ENCODE assay signal across 14 cellular contexts in genomic region chrX:132955710-132956109, GRCh38. TPM values are rescaled to one million over a fixed set of nuclear protein-coding genes. Genes with fewer than 3 reads are reported as not detected.
DNase-seq lines count a peak whose midpoint lies in the region; ATAC-seq, FAIRE-seq and TF ChIP-seq lines count a peak whose summit lies in the region.
"Had no signal": no experiment of that assay in that cellular context is flagged by ENCODE, and none has a peak within 500 bp of the region (broad histone marks: within the 10 kb centered on the region; RNA-seq: fewer than 3 reads in every experiment).

No MANE protein-coding gene starts in this region.

- no peaks in the 10 kb centered on the region for H3F3A ChIP-seq in smooth muscle cell (ENCODE audit: low read depth)

- intact Hi-C loops in activated naive CD4-positive, alpha-beta T cell treated with anti-CD3 and anti-CD28 coated beads for 36 hours (cut with micrococcal nuclease), result loop anchor here (5.0 to 10.0 kb wide), 4 partner anchors 181 to 1123 kb away; no protein-coding TSS in a partner anchor

- no peak for DNase-seq in activated naive CD4-positive, alpha-beta T cell treated with anti-CD3 and anti-CD28 coated beads for 36 hours
- no peak for DNase-seq in activated naive CD4-positive, alpha-beta T cell treated with anti-CD3 and anti-CD28 coated beads, Interleukin-2, amount 50 U/mL, for 72 hours (ENCODE audit: low spot score in 2 of 2)
- no peak for DNase-seq in activated naive CD8-positive, alpha-beta T cell treated with anti-CD3 and anti-CD28 coated beads for 36 hours
- DNase-seq in immature natural killer cell, result no peak
- DNase-seq in smooth muscle cell (lab: John Stamatoyannopoulos, UW; ENCODE audit: unreplicated experiment), result no peak
- no peak for DNase-seq in NCI-H510A (lab: John Stamatoyannopoulos, UW)
- no peak for DNase-seq in RCC 7860 (ENCODE audit: low spot score)
- DNase-seq: activated CD8-positive, alpha-beta T cell treated with anti-CD3 and anti-CD28 coated beads, Interleukin-2, amount 10 ng/mL, durations not matched to agents 7 days and 5 days; adrenal gland; hippocampal formation; Kasumi-1; NCI-H2081 had no signal

- H3K4me3 Mint-ChIP-seq in activated naive CD4-positive, alpha-beta T cell treated with anti-CD3 and anti-CD28 coated beads for 36 hours, result peak overlapping the region; percentile 32
- peak overlapping the region; percentile 25 for H3K4me3 Mint-ChIP-seq in activated naive CD8-positive, alpha-beta T cell treated with anti-CD3 and anti-CD28 coated beads for 36 hours
- H3K4me3 Mint-ChIP-seq in immature natural killer cell, result peak overlapping the region in 4 of 5 donors; percentile 54 to 71 (median 64)
- H3K4me3 Mint-ChIP-seq: activated CD8-positive, alpha-beta T cell treated with anti-CD3 and anti-CD28 coated beads, Interleukin-2, amount 10 ng/mL, durations not matched to agents 7 days and 5 days had no signal

- H3K4me1 Mint-ChIP-seq in activated naive CD4-positive, alpha-beta T cell treated with anti-CD3 and anti-CD28 coated beads for 36 hours (ENCODE audit: low read depth), result peaks cover 2% of the 10 kb centered on the region
- peaks cover 2% of the 10 kb centered on the region for H3K4me1 Mint-ChIP-seq in activated naive CD8-positive, alpha-beta T cell treated with anti-CD3 and anti-CD28 coated beads for 36 hours
- peaks cover 6 to 13% of the 10 kb centered on the region in 2 donors for H3K4me1 Mint-ChIP-seq in immature natural killer cell

- H3K4me1 ChIP-seq in smooth muscle cell (ENCODE audit: low read depth), result no peaks in the 10 kb centered on the region

- peak overlapping the region; percentile 43 for H2AFZ ChIP-seq in smooth muscle cell (ENCODE audit: low read depth)

- H3K4me2 ChIP-seq in smooth muscle cell, result peak overlapping the region; percentile 87

- WGBS in smooth muscle cell (ENCODE audit: low lambda C conversion rate), result 57% methylated on average over 10 of the region's 10 CpGs

- ATAC-seq in activated naive CD4-positive, alpha-beta T cell treated with anti-CD3 and anti-CD28 coated beads, Interleukin-2, amount 50 U/mL, for 72 hours, result no peak
- no peak for ATAC-seq in HG02885 (IDR thresholded peaks at IDR 0.05; ENCODE audit: poor library complexity, unreplicated experiment)
- ATAC-seq: activated CD8-positive, alpha-beta T cell treated with anti-CD3 and anti-CD28 coated beads, Interleukin-2, amount 10 ng/mL, durations not matched to agents 7 days and 5 days had no signal

- no peaks in the 10 kb centered on the region for H3K79me2 ChIP-seq in smooth muscle cell (ENCODE audit: low read depth)

- H3K27ac ChIP-seq in smooth muscle cell (ENCODE audit: low read depth), result no peak overlapping the region
- H3K27ac ChIP-seq: adrenal gland had no signal

- CTCF ChIA-PET in activated naive CD4-positive, alpha-beta T cell treated with anti-CD3 and anti-CD28 coated beads for 36 hours (lab: Charles Lee), result no interaction called here

- H3K36me3 ChIP-seq in smooth muscle cell (ENCODE audit: low read depth), result no peaks in the 10 kb centered on the region
- H3K36me3 ChIP-seq: adrenal gland had no signal

- no peaks in the 10 kb centered on the region for H3K9me3 Mint-ChIP-seq in activated naive CD4-positive, alpha-beta T cell treated with anti-CD3 and anti-CD28 coated beads for 36 hours
- H3K9me3 Mint-ChIP-seq in activated naive CD4-positive, alpha-beta T cell treated with anti-CD3 and anti-CD28 coated beads, Interleukin-2, amount 50 U/mL, for 72 hours, result no peaks in the 10 kb centered on the region
- no peaks in the 10 kb centered on the region for H3K9me3 Mint-ChIP-seq in activated naive CD8-positive, alpha-beta T cell treated with anti-CD3 and anti-CD28 coated beads for 36 hours
- H3K9me3 Mint-ChIP-seq in immature natural killer cell, result no peaks in the 10 kb centered on the region

- FAIRE-seq in RCC 7860 (lab: Jason Lieb, UNC), result no peak
- FAIRE-seq: GM18507 had no signal

- no peak overlapping the region for H3K9ac ChIP-seq in smooth muscle cell (ENCODE audit: low read depth)

- H4K20me1 ChIP-seq in smooth muscle cell (ENCODE audit: low read depth), result no peaks in the 10 kb centered on the region

- peaks cover 36% of the 10 kb centered on the region for H3K27me3 Mint-ChIP-seq in activated naive CD4-positive, alpha-beta T cell treated with anti-CD3 and anti-CD28 coated beads for 36 hours (ENCODE audit: low read depth)
- H3K27me3 Mint-ChIP-seq in activated naive CD8-positive, alpha-beta T cell treated with anti-CD3 and anti-CD28 coated beads for 36 hours, result peaks cover 40% of the 10 kb centered on the region
- peaks cover 5 to 22% (median 8%) of the 10 kb centered on the region in 3 donors for H3K27me3 Mint-ChIP-seq in immature natural killer cell (ENCODE audit: low read depth in 3 of 3)

- peak overlapping the region; percentile 57 for H3K4me3 ChIP-seq in smooth muscle cell

- peaks cover 9% of the 10 kb centered on the region for H3K27me3 ChIP-seq in smooth muscle cell (ENCODE audit: low read depth)

- H3K36me3 Mint-ChIP-seq in activated naive CD4-positive, alpha-beta T cell treated with anti-CD3 and anti-CD28 coated beads for 36 hours (ENCODE audit: low read depth), result no peaks in the 10 kb centered on the region
- no peaks in the 10 kb centered on the region for H3K36me3 Mint-ChIP-seq in activated naive CD4-positive, alpha-beta T cell treated with anti-CD3 and anti-CD28 coated beads, Interleukin-2, amount 50 U/mL, for 72 hours
- no peaks in the 10 kb centered on the region for H3K36me3 Mint-ChIP-seq in activated naive CD8-positive, alpha-beta T cell treated with anti-CD3 and anti-CD28 coated beads for 36 hours
- no peaks in the 10 kb centered on the region for H3K36me3 Mint-ChIP-seq in immature natural killer cell

- H3K27ac Mint-ChIP-seq in activated naive CD4-positive, alpha-beta T cell treated with anti-CD3 and anti-CD28 coated beads for 36 hours, result no peak overlapping the region
- no peak overlapping the region for H3K27ac Mint-ChIP-seq in activated naive CD4-positive, alpha-beta T cell treated with anti-CD3 and anti-CD28 coated beads, Interleukin-2, amount 50 U/mL, for 72 hours
- no peak overlapping the region for H3K27ac Mint-ChIP-seq in activated naive CD8-positive, alpha-beta T cell treated with anti-CD3 and anti-CD28 coated beads for 36 hours
- no peak overlapping the region for H3K27ac Mint-ChIP-seq in immature natural killer cell
- H3K27ac Mint-ChIP-seq: activated CD8-positive, alpha-beta T cell treated with anti-CD3 and anti-CD28 coated beads, Interleukin-2, amount 10 ng/mL, durations not matched to agents 7 days and 5 days had no signal

- no peak for TF ChIP-seq CTCF in smooth muscle cell (IDR thresholded peaks at IDR 0.05; ENCODE audit: borderline replicate concordance, insufficient read depth, poor library complexity, severe bottlenecking)

- H3K9me3 ChIP-seq in smooth muscle cell (replicated peaks; ENCODE audit: low read depth), result no peaks in the 10 kb centered on the region
- H3K9me3 ChIP-seq: adrenal gland had no signal

RNA-seq across cellular contexts. Expression of gene HS6ST2, which starts 2.7 kb away (rescaled TPM):
- total RNA-seq in activated naive CD4-positive, alpha-beta T cell treated with anti-CD3 and anti-CD28 coated beads for 36 hours, result 1 to 10 TPM in 1 of 2 experiments, under 1 TPM in 1; 0.98 to 1.3 TPM
- total RNA-seq in activated naive CD4-positive, alpha-beta T cell treated with anti-CD3 and anti-CD28 coated beads, Interleukin-2, amount 50 U/mL, for 72 hours, result 1 to 10 TPM in 1 of 2 donors, under 1 TPM in 1; 0.16 to 1.8 TPM
- under 1 TPM; 0.26 to 0.39 TPM for total RNA-seq in activated naive CD8-positive, alpha-beta T cell treated with anti-CD3 and anti-CD28 coated beads for 36 hours
- polyA plus RNA-seq in immature natural killer cell, result under 1 TPM in 1 of 3 donors, not detected in 2; 0.27 TPM
- 13.3 and 17.3 TPM in 2 replicates for total RNA-seq in smooth muscle cell
- polyA plus RNA-seq in smooth muscle cell, result 8.1 and 12.7 TPM in 2 replicates
- total RNA-seq: activated CD8-positive, alpha-beta T cell treated with anti-CD3 and anti-CD28 coated beads, Interleukin-2, amount 10 ng/mL, durations not matched to agents 7 days and 5 days had no signal
